ENCODE assay signal across 9 cellular contexts in genomic region chrX:24242649-24243556, GRCh38.
DNase-seq lines count a peak whose midpoint lies in the region; ATAC-seq and TF ChIP-seq lines count a peak whose summit lies in the region.
"Had no signal": no experiment of that assay in that cellular context is flagged by ENCODE, and none has a peak within 500 bp of the region (broad histone marks: within the 10 kb centered on the region; RNA-seq: fewer than 3 reads in every experiment).

No MANE protein-coding gene starts in this region.

- H3K9me2 ChIP-seq in OCI-LY1 (ENCODE audit: low read depth, low read length) = no peaks in the 10 kb centered on the region

- no peak for TF ChIP-seq CTCF in OCI-LY1 (IDR thresholded peaks at IDR 0.05; ENCODE audit: low read length)

- no peaks in the 10 kb centered on the region for H3F3A ChIP-seq in OCI-LY1 (ENCODE audit: insufficient read depth, low read length)

- peak; percentile 57 for DNase-seq in left ventricle myocardium superior
- no peak for DNase-seq in stimulated activated CD4-positive, alpha-beta T cell treated with anti-CD3 and anti-CD28 coated beads, Interleukin-4, amount 100 ng/mL, for 24 hours
- no peak for DNase-seq in SHP77 treated with DMSO at 0.1 percent for 48 hours (lab: John Stamatoyannopoulos, UW)
- DNase-seq in OCI-M1 (lab: John Stamatoyannopoulos, UW) = no peak
- no peak for DNase-seq in activated T-helper 1 cell treated with anti-CD3 and anti-CD28 coated beads, Interleukin-12 subunit alpha, Interleukin-12 subunit beta, Interleukin-2, Interleukin-4 antibody, amounts not matched to agents 30 ng/mL and 10 ng/mL and 1 ng/mL, durations not matched to agents 14 hours and 24 hours and 36 hours (ENCODE audit: low spot score)

- ATAC-seq in GM18519 (IDR thresholded peaks at IDR 0.05; ENCODE audit: low FRiP score, unreplicated experiment) (peak; percentile 87), HG02759 (IDR thresholded peaks at IDR 0.05; ENCODE audit: unreplicated experiment) (peak; percentile 85), left ventricle myocardium superior (peak; percentile 94)

- no peaks in the 10 kb centered on the region for H3K27me3 ChIP-seq in OCI-LY1 (ENCODE audit: insufficient read depth, low read length)

- H3K4me2 ChIP-seq in OCI-LY1 (ENCODE audit: low read length) = peak overlapping the region; percentile 41

- peaks cover 4% of the 10 kb centered on the region for H3K27me3 Mint-ChIP-seq in activated T-helper 1 cell treated with anti-CD3 and anti-CD28 coated beads, Interleukin-12 subunit alpha, Interleukin-12 subunit beta, Interleukin-2, Interleukin-4 antibody, amounts not matched to agents 30 ng/mL and 10 ng/mL and 1 ng/mL, durations not matched to agents 14 hours and 24 hours and 36 hours (ENCODE audit: insufficient read depth)

- no peaks in the 10 kb centered on the region for H3K9me3 Mint-ChIP-seq in activated T-helper 1 cell treated with anti-CD3 and anti-CD28 coated beads, Interleukin-12 subunit alpha, Interleukin-12 subunit beta, Interleukin-2, Interleukin-4 antibody, amounts not matched to agents 30 ng/mL and 10 ng/mL and 1 ng/mL, durations not matched to agents 14 hours and 24 hours and 36 hours
- H3K9me3 Mint-ChIP-seq: T-helper 1 cell treated with Interleukin-12 subunit alpha and Interleukin-12 subunit beta and Interleukin-4 antibody, amounts not matched to agents 30 μg/mL and 1 μg/mL, for 36 hours had no signal

- H3K36me3 ChIP-seq in OCI-LY1 (ENCODE audit: insufficient read depth, low read length) = no peaks in the 10 kb centered on the region

- peak overlapping the region; percentile 55 for H3K27ac ChIP-seq in OCI-LY1 (ENCODE audit: low read depth, low read length, poor library complexity, severe bottlenecking)

- intact Hi-C loops in left ventricle myocardium superior (cut with micrococcal nuclease) = loop anchor here (5.0 kb wide), 1 partner anchor 161 kb away; no protein-coding TSS in a partner anchor
- intact Hi-C loops in activated T-helper 1 cell treated with anti-CD3 and anti-CD28 coated beads, Interleukin-12 subunit alpha, Interleukin-12 subunit beta, Interleukin-2, Interleukin-4 antibody, amounts not matched to agents 30 ng/mL and 10 ng/mL and 1 ng/mL, durations not matched to agents 14 hours and 24 hours and 36 hours (cut with micrococcal nuclease) = loop anchor here (2.0 to 5.0 kb wide), 3 partner anchors 76 to 336 kb away; partner anchors contain the start of genes APOO and CXorf58

- H3K4me1 ChIP-seq in OCI-LY1 (ENCODE audit: insufficient read depth, low read length, severe bottlenecking) = peaks cover 16% of the 10 kb centered on the region

- H3K9me3 ChIP-seq in OCI-LY1 (ENCODE audit: low read length) = no peaks in the 10 kb centered on the region

- H3K4me1 Mint-ChIP-seq in activated T-helper 1 cell treated with anti-CD3 and anti-CD28 coated beads, Interleukin-12 subunit alpha, Interleukin-12 subunit beta, Interleukin-2, Interleukin-4 antibody, amounts not matched to agents 30 ng/mL and 10 ng/mL and 1 ng/mL, durations not matched to agents 14 hours and 24 hours and 36 hours (ENCODE audit: low read depth) = peaks cover 8% of the 10 kb centered on the region

- no peak overlapping the region for H3K27ac Mint-ChIP-seq in activated T-helper 1 cell treated with anti-CD3 and anti-CD28 coated beads, Interleukin-12 subunit alpha, Interleukin-12 subunit beta, Interleukin-2, Interleukin-4 antibody, amounts not matched to agents 30 ng/mL and 10 ng/mL and 1 ng/mL, durations not matched to agents 14 hours and 24 hours and 36 hours
- H3K27ac Mint-ChIP-seq: T-helper 1 cell treated with Interleukin-12 subunit alpha and Interleukin-12 subunit beta and Interleukin-4 antibody, amounts not matched to agents 30 μg/mL and 1 μg/mL, for 36 hours had no signal

- H3K9ac ChIP-seq in OCI-LY1 (ENCODE audit: low read length) = no peak overlapping the region; the same call in 1 of the 2 replicates

- no peaks in the 10 kb centered on the region for H3K36me3 Mint-ChIP-seq in activated T-helper 1 cell treated with anti-CD3 and anti-CD28 coated beads, Interleukin-12 subunit alpha, Interleukin-12 subunit beta, Interleukin-2, Interleukin-4 antibody, amounts not matched to agents 30 ng/mL and 10 ng/mL and 1 ng/mL, durations not matched to agents 14 hours and 24 hours and 36 hours (ENCODE audit: low read depth)

- no peaks in the 10 kb centered on the region for H4K20me1 ChIP-seq in OCI-LY1 (ENCODE audit: insufficient read depth, low read length)

- H3K4me3 Mint-ChIP-seq in activated T-helper 1 cell treated with anti-CD3 and anti-CD28 coated beads, Interleukin-12 subunit alpha, Interleukin-12 subunit beta, Interleukin-2, Interleukin-4 antibody, amounts not matched to agents 30 ng/mL and 10 ng/mL and 1 ng/mL, durations not matched to agents 14 hours and 24 hours and 36 hours = no peak overlapping the region
- H3K4me3 Mint-ChIP-seq: T-helper 1 cell treated with Interleukin-12 subunit alpha and Interleukin-12 subunit beta and Interleukin-4 antibody, amounts not matched to agents 30 μg/mL and 1 μg/mL, for 36 hours had no signal

- H3K79me2 ChIP-seq in OCI-LY1 (ENCODE audit: insufficient read depth, low read length) = no peaks in the 10 kb centered on the region

- H3K4me3 ChIP-seq in OCI-LY1 (ENCODE audit: low read depth, low read length, poor library complexity, severe bottlenecking) = no peak overlapping the region

- H2AFZ ChIP-seq in OCI-LY1 (ENCODE audit: low read length) = no peak overlapping the region
